8 cellular contexts compared by ENCODE assay signal in genomic region chr17:1724869-1725641, GRCh38. TPM values are rescaled to one million over a fixed set of nuclear protein-coding genes. Genes with fewer than 3 reads are reported as not detected.
DNase-seq lines count a peak whose midpoint lies in the region; ATAC-seq and TF ChIP-seq lines count a peak whose summit lies in the region.

No MANE protein-coding gene starts in this region.

- H3K4me1 Mint-ChIP-seq in H9 = peaks cover 2 to 4% of the 10 kb centered on the region in 2 experiments; a peak in 1 of 4 replicates

- H3K9me3 Mint-ChIP-seq in H9 = no peaks in the 10 kb centered on the region; a peak in 1 of 5 replicates

- H2BK120ac ChIP-seq in H9 (ENCODE audit: low read depth, low read length, poor library complexity, severe bottlenecking) = no peak overlapping the region

- H4K5ac ChIP-seq in H9 (ENCODE audit: insufficient read length, low read depth, low read length) = no peak overlapping the region

- H3K27ac ChIP-seq in H9 (ENCODE audit: insufficient read length, low read depth, low read length) (no peak overlapping the region), OCI-LY1 (ENCODE audit: low read depth, low read length, poor library complexity, severe bottlenecking) (peak overlapping the region; percentile 40), duodenal mucosa (ENCODE audit: low read depth, low read length) (peak overlapping the region; percentile 50), mucosa of rectum (ENCODE audit: low read depth in 2 of 2, low read length in 2 of 2) (peak overlapping the region; percentile 39 to 86), aorta (ENCODE audit: low read depth in 1 of 2, low read length in 2 of 2) (no peak overlapping the region)

- no CpG with 5 or more reads among the region's 51 CpGs for WGBS in H9 (ENCODE audit: extremely low coverage, insufficient read length, low lambda C conversion rate)
- 15 to 16% methylated on average over 45 to 51 of the region's 51 CpGs for WGBS in aorta, 2 donors

- H3K27me3 Mint-ChIP-seq in H9 (ENCODE audit: low read depth) = peaks cover 2% of the 10 kb centered on the region; the same call in 1 of the 2 replicates

- no peak overlapping the region for H2BK20ac ChIP-seq in H9 (ENCODE audit: low read depth, low read length, poor library complexity, severe bottlenecking)

- no peak overlapping the region for H4K91ac ChIP-seq in H9 (ENCODE audit: insufficient read length, low read depth, low read length)

- no peak overlapping the region for H3K23ac ChIP-seq in H9 (ENCODE audit: insufficient read length, low read depth, low read length)

- no peaks in the 10 kb centered on the region for H3K4me1 ChIP-seq in H9 (ENCODE audit: insufficient read depth, low read length)
- peaks cover 79% of the 10 kb centered on the region for H3K4me1 ChIP-seq in OCI-LY1 (ENCODE audit: insufficient read depth, low read length, severe bottlenecking)
- H3K4me1 ChIP-seq in duodenal mucosa (ENCODE audit: control insufficient read depth in 1 of 2, insufficient read depth in 2 of 2, low read length in 2 of 2) = peaks cover 15 to 24% of the 10 kb centered on the region in 2 donors
- H3K4me1 ChIP-seq in mucosa of rectum (ENCODE audit: control insufficient read depth in 2 of 2, insufficient read depth in 2 of 2, low read length in 2 of 2) = peaks cover 15 to 21% of the 10 kb centered on the region in 2 donors
- no peaks in the 10 kb centered on the region for H3K4me1 ChIP-seq in aorta (ENCODE audit: control insufficient read depth in 1 of 2, insufficient read depth in 2 of 2, low read length in 2 of 2)

- H3K36me3 ChIP-seq in OCI-LY1 (ENCODE audit: insufficient read depth, low read length) (peaks cover 11% of the 10 kb centered on the region; the same call in 1 of the 2 replicates), duodenal mucosa (ENCODE audit: control insufficient read depth in 1 of 2, insufficient read depth in 2 of 2, low read length in 2 of 2) (peaks cover 4 to 29% of the 10 kb centered on the region in 2 donors), mucosa of rectum (ENCODE audit: control insufficient read depth in 2 of 2, insufficient read depth in 2 of 2, low read length in 2 of 2) (peaks cover 9 to 19% of the 10 kb centered on the region in 2 donors), aorta (ENCODE audit: control insufficient read depth in 1 of 2, insufficient read depth in 2 of 2, low read length in 1 of 2) (peaks cover 0 to 1% of the 10 kb centered on the region in 2 donors)

- peak overlapping the region; percentile 25 for H3K4me2 ChIP-seq in H9 (ENCODE audit: insufficient read depth, insufficient read length, low read length)
- peak overlapping the region; percentile 95 for H3K4me2 ChIP-seq in OCI-LY1 (ENCODE audit: low read length)

- intact Hi-C loops in aorta (cut with DNase I) = loop anchor here (2.0 to 10.0 kb wide), 6 partner anchors 57 to 320 kb away; partner anchors contain the start of genes OVCA2 (in 1 of the 2), RPA1 (in 1 of the 2) and SMYD4 (in 1 of the 2)

- no peak overlapping the region for H4K8ac ChIP-seq in H9 (replicated peaks; ENCODE audit: insufficient read length, low read depth, low read length)

- no peaks in the 10 kb centered on the region for H3K9me2 ChIP-seq in OCI-LY1 (ENCODE audit: low read depth, low read length)

- H3K9ac ChIP-seq in H9 (ENCODE audit: extremely low read depth, insufficient read length, low read length) (no peak overlapping the region), OCI-LY1 (ENCODE audit: low read length) (peak overlapping the region; percentile 86), duodenal mucosa (ENCODE audit: low read depth in 1 of 2, low read length in 2 of 2) (peak overlapping the region; percentile 48 to 57), mucosa of rectum (ENCODE audit: low read depth in 1 of 2, low read length in 2 of 2) (peak overlapping the region in 1 of 2 donors; percentile 65)

- H2AK5ac ChIP-seq in H9 (ENCODE audit: insufficient read length, low read length) = no peak overlapping the region

- peaks cover 0 to 9% (median 0%) of the 10 kb centered on the region in 3 experiments; a peak in 4 of 7 replicates for H3K36me3 Mint-ChIP-seq in H9 (ENCODE audit: insufficient read depth in 1 of 3, low read depth in 3 of 3)

- H3K27ac Mint-ChIP-seq in H9 = no peak overlapping the region; a peak in 1 of 7 replicates

- no peak overlapping the region for H3K56ac ChIP-seq in H9 (ENCODE audit: insufficient read length, low read depth, low read length)

- H3K9me3 ChIP-seq in H9 (ENCODE audit: control insufficient read depth, low read depth, low read length) = no peaks in the 10 kb centered on the region
- H3K9me3 ChIP-seq in OCI-LY1 (ENCODE audit: low read length) = no peaks in the 10 kb centered on the region
- H3K9me3 ChIP-seq in duodenal mucosa (ENCODE audit: control insufficient read depth in 1 of 2, low read length in 2 of 2) = no peaks in the 10 kb centered on the region
- no peaks in the 10 kb centered on the region for H3K9me3 ChIP-seq in mucosa of rectum (ENCODE audit: control insufficient read depth in 2 of 2, low read length in 2 of 2)
- H3K9me3 ChIP-seq in aorta (ENCODE audit: control insufficient read depth, low read length) = no peaks in the 10 kb centered on the region

- H3K4me3 ChIP-seq in GM08714 (ENCODE audit: low read length) = peak overlapping the region; percentile 82; the same call in 1 of the 2 replicates
- H3K4me3 ChIP-seq in OCI-LY1 (ENCODE audit: low read depth, low read length, poor library complexity, severe bottlenecking) = peak overlapping the region; percentile 88
- H3K4me3 ChIP-seq in duodenal mucosa (ENCODE audit: low read depth in 1 of 2, low read length in 2 of 2) = peak overlapping the region; percentile 86 to 88
- H3K4me3 ChIP-seq in mucosa of rectum (ENCODE audit: low read length in 2 of 2) = peak overlapping the region; percentile 78 to 86
- H3K4me3 ChIP-seq in aorta (ENCODE audit: low read length in 2 of 2) = peak overlapping the region; percentile 68 to 75

- ATAC-seq in aorta (ENCODE audit: low FRiP score) = peak; percentile 8

- H3K79me1 ChIP-seq in H9 (ENCODE audit: insufficient read depth, low read depth, low read length, poor library complexity, severe bottlenecking) = no peaks in the 10 kb centered on the region

- H3K79me2 ChIP-seq in H9 (ENCODE audit: insufficient read depth, low read length) (no peaks in the 10 kb centered on the region), OCI-LY1 (ENCODE audit: insufficient read depth, low read length) (no peaks in the 10 kb centered on the region)

- H3K14ac ChIP-seq in H9 (ENCODE audit: insufficient read depth, low read length) = no peak overlapping the region; the same call in 1 of the 2 replicates

- no peak for TF ChIP-seq CTCF in H9 (conservative IDR thresholded peaks at IDR 0.05)
- TF ChIP-seq CTCF in OCI-LY1 (IDR thresholded peaks at IDR 0.05; ENCODE audit: low read length) = no peak

- no peak overlapping the region for H3K18ac ChIP-seq in H9 (ENCODE audit: insufficient read length, low read depth, low read length)

- H3K27me3 ChIP-seq in H9 (ENCODE audit: insufficient read depth, low read length) = no peaks in the 10 kb centered on the region
- no peaks in the 10 kb centered on the region for H3K27me3 ChIP-seq in OCI-LY1 (ENCODE audit: insufficient read depth, low read length)
- H3K27me3 ChIP-seq in duodenal mucosa (ENCODE audit: control insufficient read depth in 1 of 2, insufficient read depth in 2 of 2, low read length in 2 of 2) = no peaks in the 10 kb centered on the region
- no peaks in the 10 kb centered on the region for H3K27me3 ChIP-seq in mucosa of rectum (ENCODE audit: control insufficient read depth in 2 of 2, insufficient read depth in 2 of 2, low read length in 2 of 2)
- H3K27me3 ChIP-seq in aorta (ENCODE audit: control insufficient read depth in 1 of 2, insufficient read depth in 2 of 2, low read length in 1 of 2) = no peaks in the 10 kb centered on the region

- no peaks in the 10 kb centered on the region; the same call in 1 of the 2 replicates for H3F3A ChIP-seq in OCI-LY1 (ENCODE audit: insufficient read depth, low read length)

- H3K23me2 ChIP-seq in H9 (ENCODE audit: insufficient read length, low read depth, low read length, poor library complexity, severe bottlenecking) = peaks cover 4% of the 10 kb centered on the region

- no peak overlapping the region for H3K4ac ChIP-seq in H9 (ENCODE audit: low read depth, low read length)

- no peak overlapping the region for H2BK12ac ChIP-seq in H9 (ENCODE audit: insufficient read length, low read depth, low read length)

- H4K20me1 ChIP-seq in H9 (ENCODE audit: control insufficient read depth, insufficient read depth, insufficient read length) (no peaks in the 10 kb centered on the region), OCI-LY1 (ENCODE audit: insufficient read depth, low read length) (no peaks in the 10 kb centered on the region)

- H2BK5ac ChIP-seq in H9 (ENCODE audit: insufficient read length, low read length) = no peak overlapping the region

- DNase-seq in H9 (no peak), aorta (peak in 1 of 2 donors; percentile 71), dedifferentiated amniotic fluid mesenchymal stem cell (ENCODE audit: extremely low spot score) (no peak), cerebellar nuclear complex (lab: John Stamatoyannopoulos, UW) (no peak)

- no peak overlapping the region for H3T11ph ChIP-seq in H9 (ENCODE audit: low read length)

- H2BK15ac ChIP-seq in H9 (ENCODE audit: low read depth, low read length) = no peak overlapping the region

- H3K4me3 Mint-ChIP-seq in H9 = peak overlapping the region; percentile 63 to 72

- no peak overlapping the region for H2AFZ ChIP-seq in H9 (ENCODE audit: low read length)
- no peak overlapping the region for H2AFZ ChIP-seq in OCI-LY1 (ENCODE audit: low read length)

RNA-seq across cellular contexts. Expression of gene WDR81, which starts 0.6 kb away (rescaled TPM):
- total RNA-seq in H9 (2021) = 20.2 and 22.5 TPM in 2 replicates
- total RNA-seq in aorta = 10 to 100 TPM; 16.1 to 27.3 TPM
- polyA plus RNA-seq in aorta = 10 to 100 TPM in 1 of 2 donors, 1 to 10 TPM in 1; 3.0 to 13.1 TPM

RNA-seq across cellular contexts. Expression of gene TLCD2, which starts 14.9 kb away (rescaled TPM):
- total RNA-seq in H9 (2021) = 1.3 and 1.5 TPM in 2 replicates
- total RNA-seq in aorta = 1 to 10 TPM; 9.5 to 10.0 TPM
- 1 to 10 TPM; 2.7 to 3.5 TPM for polyA plus RNA-seq in aorta

RNA-seq across cellular contexts. Expression of gene SERPINF2, which starts 17.6 kb away (rescaled TPM):
- total RNA-seq in H9 (2021) (0.50 and 0.68 TPM in 2 replicates), aorta (10 to 100 TPM; 14.9 to 15.1 TPM)
- polyA plus RNA-seq in aorta = 1 to 10 TPM in 1 of 2 donors, under 1 TPM in 1; 0.13 to 1.0 TPM

RNA-seq across cellular contexts. Expression of gene SERPINF1, which starts 36.8 kb away (rescaled TPM):
- 19.6 and 22.5 TPM in 2 replicates for total RNA-seq in H9 (2021)
- total RNA-seq in aorta = 100 to 1,000 TPM; 378 to 941 TPM
- polyA plus RNA-seq in aorta = 10 to 100 TPM in 1 of 2 donors, 1 to 10 TPM in 1; 5.3 to 48.1 TPM

RNA-seq across cellular contexts. Expression of gene PRPF8, which starts 40.4 kb away (rescaled TPM):
- total RNA-seq in H9 (2021) = 402 and 408 TPM in 2 replicates
- 100 to 1,000 TPM; 183 to 235 TPM for total RNA-seq in aorta
- polyA plus RNA-seq in aorta = 10 to 100 TPM; 14.7 to 88.9 TPM

Comparison
In these comparisons a context has a peak if more than half of its experiments do, and no peak if none do; other contexts are left out.
1. H3K27ac ChIP-seq: peak in OCI-LY1 (single experiment), duodenal mucosa (single experiment) and mucosa of rectum (2 of 2); none in H9 (single experiment) and aorta (0 of 2).
2. Peak in every context shown above with its lines, with median percentiles within 50 percentile points of each other: H3K4me3 ChIP-seq.